8 cellular contexts compared by ENCODE assay signal in genomic region chr14:60164404-60164716, GRCh38. TPM values are rescaled to one million over a fixed set of nuclear protein-coding genes. Genes with fewer than 3 reads are reported as not detected.
DNase-seq lines count a peak whose midpoint lies in the region; ATAC-seq and TF ChIP-seq lines count a peak whose summit lies in the region.

No MANE protein-coding gene starts in this region.

- no peaks in the 10 kb centered on the region for H3K9me3 ChIP-seq in right atrium auricular region

- no peaks in the 10 kb centered on the region for H3K27me3 ChIP-seq in right atrium auricular region

- H3K4me3 ChIP-seq in right atrium auricular region: peak overlapping the region; percentile 66 to 95
- peak overlapping the region; percentile 86 for H3K4me3 ChIP-seq in coronary artery

- intact Hi-C loops in left cardiac atrium (cut with DNase I): loop anchor here in 1 of 2 donors (2.0 kb wide), 1 partner anchor 74 kb away; the partner anchor contains the start of gene PCNX4

- peak overlapping the region; percentile 97 to 100 (median 100) for H3K4me3 Mint-ChIP-seq in IgD-negative memory B cell
- H3K4me3 Mint-ChIP-seq in nephron progenitor cell: peak overlapping the region; percentile 95

- TF ChIP-seq CTCF in right atrium auricular region (IDR thresholded peaks at IDR 0.05): no peak
- no peak for TF ChIP-seq CTCF in coronary artery (IDR thresholded peaks at IDR 0.05)
- TF ChIP-seq CTCF in nephron progenitor cell (IDR thresholded peaks at IDR 0.05): no peak

- H3K27me3 Mint-ChIP-seq in IgD-negative memory B cell: no peaks in the 10 kb centered on the region
- peaks cover 6% of the 10 kb centered on the region for H3K27me3 Mint-ChIP-seq in nephron progenitor cell (ENCODE audit: low read depth, poor library complexity)

- DNase-seq in right atrium auricular region (ENCODE audit: low spot score): no peak
- DNase-seq in left cardiac atrium: no peak
- no peak for DNase-seq in coronary artery (ENCODE audit: low spot score)
- no peak for DNase-seq in nephron progenitor cell
- no peak for DNase-seq in activated CD8-positive, alpha-beta memory T cell treated with anti-CD3 and anti-CD28 coated beads for 24 hours
- DNase-seq in NOMO-1 treated with DMSO at 0.1 percent for 48 hours (lab: John Stamatoyannopoulos, UW; ENCODE audit: unreplicated experiment): no peak
- no peak for DNase-seq in DMS53 (lab: John Stamatoyannopoulos, UW)

- peak overlapping the region; percentile 92 to 96 for H3K27ac ChIP-seq in right atrium auricular region
- H3K27ac ChIP-seq in coronary artery: peak overlapping the region; percentile 91 to 92

- no peak for ATAC-seq in left cardiac atrium

- H3K9me3 Mint-ChIP-seq in IgD-negative memory B cell (no peaks in the 10 kb centered on the region), nephron progenitor cell (no peaks in the 10 kb centered on the region)

- H3K4me1 Mint-ChIP-seq in IgD-negative memory B cell: peaks cover 31 to 40% (median 39%) of the 10 kb centered on the region in 3 donors
- H3K4me1 Mint-ChIP-seq in nephron progenitor cell: peaks cover 42% of the 10 kb centered on the region

- H3K36me3 Mint-ChIP-seq in IgD-negative memory B cell (no peaks in the 10 kb centered on the region), nephron progenitor cell (ENCODE audit: low read depth) (peaks cover 20% of the 10 kb centered on the region)

- H3K4me1 ChIP-seq in right atrium auricular region: peaks cover 0 to 27% of the 10 kb centered on the region in 2 donors

- H3K27ac Mint-ChIP-seq in IgD-negative memory B cell: peak overlapping the region; percentile 94 to 99 (median 99)
- peak overlapping the region; percentile 88 for H3K27ac Mint-ChIP-seq in nephron progenitor cell

- H3K36me3 ChIP-seq in right atrium auricular region: no peaks in the 10 kb centered on the region

RNA-seq across cellular contexts. Expression of gene DHRS7, which starts 0.8 kb away (rescaled TPM):
- total RNA-seq in right atrium auricular region (10 to 100 TPM; 57.6 to 71.8 TPM), left cardiac atrium (10 to 100 TPM; 50.0 to 54.4 TPM)
- 157 TPM for polyA plus RNA-seq in IgD-negative memory B cell
